ENCODE assay signal across 30 cellular contexts in the genomic region with DNA sequence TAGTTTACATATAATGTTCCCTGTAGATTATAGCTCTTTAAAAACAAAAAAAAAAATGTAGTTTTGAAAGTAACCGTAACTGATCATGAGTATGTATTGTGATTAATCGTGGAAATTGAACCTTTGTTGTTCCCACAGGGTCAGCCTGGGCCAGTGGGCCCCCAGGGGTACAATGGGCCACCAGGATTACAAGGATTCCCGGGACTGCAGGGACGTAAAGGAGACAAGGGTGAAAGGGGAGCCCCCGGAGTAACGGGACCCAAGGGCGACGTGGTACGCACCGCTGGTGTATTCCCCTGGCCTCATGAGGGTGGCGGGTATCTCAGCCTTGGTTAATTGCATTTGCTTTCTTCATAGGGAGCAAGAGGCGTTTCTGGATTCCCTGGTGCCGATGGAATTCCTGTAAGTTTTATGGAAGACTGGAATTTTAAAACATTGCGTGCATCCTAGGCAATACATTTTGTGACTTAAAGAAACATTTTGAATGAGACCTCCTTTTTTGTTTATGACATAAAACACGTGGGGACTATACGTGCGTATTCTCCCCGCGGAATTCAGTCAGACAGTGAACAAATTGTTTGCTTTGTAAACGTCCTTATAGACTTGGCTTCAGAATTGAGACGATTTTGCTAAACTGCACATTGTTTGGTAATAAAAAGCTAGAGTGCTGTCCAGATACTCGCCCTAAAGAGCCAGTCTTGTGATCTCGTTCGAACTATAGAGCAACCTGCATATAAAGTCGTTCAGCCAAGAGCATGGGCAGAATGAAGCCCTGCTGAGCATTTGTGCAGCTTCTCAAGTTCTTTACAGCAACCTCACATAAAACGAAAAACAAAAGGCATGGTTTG.
DNase-seq lines count a peak whose midpoint lies in the region; ATAC-seq, FAIRE-seq and TF ChIP-seq lines count a peak whose summit lies in the region.
"Had no signal": no experiment of that assay in that cellular context is flagged by ENCODE, and none has a peak within 500 bp of the region (broad histone marks: within the 10 kb centered on the region; RNA-seq: fewer than 3 reads in every experiment).

No MANE protein-coding gene starts in this region.

- no peak for ATAC-seq in GM19023 (IDR thresholded peaks at IDR 0.05; ENCODE audit: unreplicated experiment)
- ATAC-seq: CD8-positive, alpha-beta T cell; esophagus mucosa; left ventricle myocardium superior; stimulated activated memory B cell treated with anti-CD40 and anti-IgM and Interleukin-4, amounts not matched to agents 10 μg/mL and 1 μg/mL and 100 μg/mL, for 72 hours had no signal

- peak overlapping the region; percentile 20 for H4K91ac ChIP-seq in mesenchymal stem cell (ENCODE audit: low read length)

- no peak overlapping the region for H2BK15ac ChIP-seq in mesenchymal stem cell (ENCODE audit: low read depth, poor library complexity, severe bottlenecking)

- peaks cover 40% of the 10 kb centered on the region for H3K36me3 ChIP-seq in astrocyte (ENCODE audit: insufficient read depth, low read length)
- H3K36me3 ChIP-seq in mesenchymal stem cell (ENCODE audit: control insufficient read depth in 1 of 2, insufficient read depth in 2 of 2, low read depth in 1 of 2, low read length in 2 of 2), result peaks cover 13 to 29% of the 10 kb centered on the region in 2 experiments
- peaks cover 37% of the 10 kb centered on the region for H3K36me3 ChIP-seq in skeletal muscle satellite cell (ENCODE audit: insufficient read depth, low read length)
- H3K36me3 ChIP-seq: BE2C had no signal

- peak overlapping the region; percentile 3 to 91 for H3K4ac ChIP-seq in mesenchymal stem cell (ENCODE audit: low read depth in 1 of 2, low read length in 2 of 2)

- peak overlapping the region; percentile 19 to 88 for H3K18ac ChIP-seq in mesenchymal stem cell (ENCODE audit: low read depth in 1 of 2, low read length in 2 of 2)

- peak overlapping the region; percentile 41 for H4K8ac ChIP-seq in mesenchymal stem cell (ENCODE audit: low read length)

- H3K9me3 ChIP-seq in AG04450 (ENCODE audit: control insufficient read depth, insufficient read depth, low read length) (no peaks in the 10 kb centered on the region), astrocyte (ENCODE audit: insufficient read depth, low read depth, low read length) (no peaks in the 10 kb centered on the region), mesenchymal stem cell (ENCODE audit: control insufficient read depth, low read length) (no peaks in the 10 kb centered on the region), skeletal muscle satellite cell (replicated peaks; ENCODE audit: low read length) (no peaks in the 10 kb centered on the region)
- H3K9me3 ChIP-seq: BE2C, psoas muscle had no signal

- H3K27me3 ChIP-seq in AG04450 (ENCODE audit: control insufficient read depth, insufficient read depth, low read length), result no peaks in the 10 kb centered on the region
- no peaks in the 10 kb centered on the region for H3K27me3 ChIP-seq in astrocyte (ENCODE audit: insufficient read depth, low read length)
- no peaks in the 10 kb centered on the region for H3K27me3 ChIP-seq in mesenchymal stem cell (ENCODE audit: control insufficient read depth in 1 of 2, insufficient read depth in 1 of 2, low read length in 2 of 2)
- H3K27me3 ChIP-seq in skeletal muscle satellite cell (ENCODE audit: control insufficient read depth, insufficient read depth, low read length), result no peaks in the 10 kb centered on the region
- H3K27me3 ChIP-seq: BE2C had no signal

- DNase-seq in AG04450 (ENCODE audit: low read depth, low spot score) (peak; percentile 26), astrocyte (ENCODE audit: low read depth) (no peak), mesenchymal stem cell (peak; percentile 94), NCI-H1417 (lab: John Stamatoyannopoulos, UW) (no peak), epidermal melanocyte (ENCODE audit: insufficient read length, low spot score) (no peak)
- no peak for DNase-seq in activated CD4-positive, alpha-beta T cell treated with anti-CD3 and anti-CD28 coated beads for 4 hours
- DNase-seq: activated B cell treated with CpG ODN at 0.5 μM for 24 hours; activated effector memory CD4-positive, alpha-beta T cell treated with anti-CD3 and anti-CD28 coated beads, Interleukin-2, amount 50 U/mL, for 16 hours; activated T-cell treated with anti-CD3 and anti-CD28 coated beads, Interleukin-2, amount 50 U/mL, for 24 hours; BE2C; CD8-positive, alpha-beta T cell; effector memory CD4-positive, alpha-beta T cell; Karpas-422; left ventricle myocardium superior; NCI-H1436 treated with DMSO at 0.1 percent for 48 hours; NCI-H2081 treated with DMSO at 0.1 percent for 48 hours; NCI-H446 treated with DMSO at 0.1 percent for 48 hours; nucleus accumbens; psoas muscle; RPMI8226 had no signal

- H2BK12ac ChIP-seq in mesenchymal stem cell (ENCODE audit: low read length in 2 of 2), result peak overlapping the region in 1 of 2 experiments; percentile 92

- H3K27ac Mint-ChIP-seq in astrocyte (ENCODE audit: unreplicated experiment), result no peak overlapping the region
- H3K27ac Mint-ChIP-seq: activated B cell treated with CpG ODN at 0.5 μM for 24 hours; activated naive CD8-positive, alpha-beta T cell; activated T-cell treated with anti-CD3 and anti-CD28 coated beads, Interleukin-2, amount 50 U/mL, for 24 hours; CD8-positive, alpha-beta T cell; stimulated activated memory B cell treated with anti-CD40 and anti-IgM and Interleukin-4, amounts not matched to agents 10 μg/mL and 1 μg/mL and 100 μg/mL, for 72 hours had no signal

- peak overlapping the region in 1 of 2 experiments; percentile 63 for H3K14ac ChIP-seq in mesenchymal stem cell (ENCODE audit: low read length in 2 of 2)

- peak overlapping the region; percentile 4 for H2AK5ac ChIP-seq in mesenchymal stem cell (ENCODE audit: low read length, severe bottlenecking)

- H2BK5ac ChIP-seq in mesenchymal stem cell (ENCODE audit: low read depth, low read length, poor library complexity, severe bottlenecking), result peak overlapping the region; percentile 4

- H4K20me1 ChIP-seq in astrocyte (ENCODE audit: insufficient read depth, low read length), result peaks cover 10% of the 10 kb centered on the region

- H3K4me3 ChIP-seq in AG04450 (ENCODE audit: low read depth, low read length) (no peak overlapping the region), astrocyte (ENCODE audit: insufficient read depth, low read depth, low read length) (no peak overlapping the region), mesenchymal stem cell (ENCODE audit: insufficient read depth in 1 of 2, low read depth in 1 of 2, low read length in 2 of 2) (no peak overlapping the region), skeletal muscle satellite cell (ENCODE audit: low read length) (no peak overlapping the region)
- H3K4me3 ChIP-seq: psoas muscle, SK-N-MC had no signal

- H3K9ac ChIP-seq in astrocyte (ENCODE audit: low read length), result peak overlapping the region; percentile 30
- no peak overlapping the region for H3K9ac ChIP-seq in mesenchymal stem cell (ENCODE audit: low read length)
- H3K9ac ChIP-seq in skeletal muscle satellite cell (ENCODE audit: low read depth, low read length), result no peak overlapping the region

- H3K27ac ChIP-seq in AG04450 (ENCODE audit: low read depth, low read length) (peak overlapping the region; percentile 63), astrocyte (ENCODE audit: low read depth, low read length) (peak overlapping the region; percentile 33), mesenchymal stem cell (ENCODE audit: low read length, poor library complexity, severe bottlenecking) (peak overlapping the region; percentile 79)
- H3K27ac ChIP-seq: psoas muscle, SK-N-MC had no signal

- 37% methylated on average over 24 of the region's 26 CpGs for WGBS in mesenchymal stem cell

- peak overlapping the region; percentile 23 for H2BK120ac ChIP-seq in mesenchymal stem cell (ENCODE audit: low read depth, low read length)

- peak; percentile 54 for FAIRE-seq in astrocyte (lab: Jason Lieb, UNC)
- FAIRE-seq: colon, GM19239, keratinocyte, urothelium cell line had no signal

- H3K4me1 ChIP-seq in astrocyte (ENCODE audit: insufficient read depth, low read length) (peaks cover 41% of the 10 kb centered on the region), mesenchymal stem cell (ENCODE audit: control insufficient read depth, insufficient read depth, low read depth, low read length) (peaks cover 28% of the 10 kb centered on the region), skeletal muscle satellite cell (ENCODE audit: control insufficient read depth, insufficient read depth, low read length) (peaks cover 46% of the 10 kb centered on the region)
- H3K4me1 ChIP-seq: BE2C, psoas muscle had no signal

- H2AFZ ChIP-seq in astrocyte (ENCODE audit: low read depth, low read length) (no peak overlapping the region), mesenchymal stem cell (ENCODE audit: low read depth, low read length) (no peak overlapping the region)

- no peaks in the 10 kb centered on the region for H3K27me3 Mint-ChIP-seq in astrocyte (ENCODE audit: low read depth, unreplicated experiment)

- H3K23ac ChIP-seq in mesenchymal stem cell (ENCODE audit: low read length in 2 of 2), result no peak overlapping the region

- H3K79me1 ChIP-seq in mesenchymal stem cell (replicated peaks; ENCODE audit: low read length, poor library complexity, severe bottlenecking), result peaks cover 14% of the 10 kb centered on the region

- H3K4me3 Mint-ChIP-seq in astrocyte (ENCODE audit: unreplicated experiment), result no peak overlapping the region
- H3K4me3 Mint-ChIP-seq: activated B cell treated with CpG ODN at 0.5 μM for 24 hours; activated naive CD8-positive, alpha-beta T cell; activated T-cell treated with anti-CD3 and anti-CD28 coated beads, Interleukin-2, amount 50 U/mL, for 24 hours; CD8-positive, alpha-beta T cell; stimulated activated memory B cell treated with anti-CD40 and anti-IgM and Interleukin-4, amounts not matched to agents 10 μg/mL and 1 μg/mL and 100 μg/mL, for 72 hours had no signal

- no peaks in the 10 kb centered on the region for H3K9me3 Mint-ChIP-seq in astrocyte (ENCODE audit: unreplicated experiment)
- H3K9me3 Mint-ChIP-seq: activated B cell treated with CpG ODN at 0.5 μM for 24 hours; activated T-cell treated with anti-CD3 and anti-CD28 coated beads, Interleukin-2, amount 50 U/mL, for 24 hours; CD8-positive, alpha-beta T cell; stimulated activated memory B cell treated with anti-CD40 and anti-IgM and Interleukin-4, amounts not matched to agents 10 μg/mL and 1 μg/mL and 100 μg/mL, for 72 hours had no signal

- CTCF ChIA-PET in AG04450 (lab: Charles Lee), result interaction anchor here (0.6 to 1.5 kb wide), 3 partner anchors 178 to 968 kb away, joined by 3 to 4 read pairs (median 4); no protein-coding TSS in a partner anchor

- no peak overlapping the region for H3K4me2 ChIP-seq in astrocyte (ENCODE audit: low read length)
- H3K4me2 ChIP-seq in mesenchymal stem cell (ENCODE audit: low read length, poor library complexity, severe bottlenecking), result no peak overlapping the region
- H3K4me2 ChIP-seq in skeletal muscle satellite cell (ENCODE audit: low read length), result peak overlapping the region; percentile 1

- POLR2A ChIA-PET in AG04450 (lab: Yijun Ruan, JAX), result no interaction called here

- TF ChIP-seq CTCF in AG04450 (IDR thresholded peaks at IDR 0.05; ENCODE audit: low read depth, low read length), result no peak
- no peak for TF ChIP-seq CTCF in astrocyte (IDR thresholded peaks at IDR 0.05; ENCODE audit: insufficient read depth, low read depth, low read length)

- peaks cover 42% of the 10 kb centered on the region for H3K4me1 Mint-ChIP-seq in astrocyte (ENCODE audit: low read depth, unreplicated experiment)
- H3K4me1 Mint-ChIP-seq: activated B cell treated with CpG ODN at 0.5 μM for 24 hours; stimulated activated memory B cell treated with anti-CD40 and anti-IgM and Interleukin-4, amounts not matched to agents 10 μg/mL and 1 μg/mL and 100 μg/mL, for 72 hours had no signal

- peaks cover 53% of the 10 kb centered on the region for H3K36me3 Mint-ChIP-seq in astrocyte (ENCODE audit: low read depth, unreplicated experiment)
- H3K36me3 Mint-ChIP-seq: activated naive CD8-positive, alpha-beta T cell; CD8-positive, alpha-beta T cell; stimulated activated memory B cell treated with anti-CD40 and anti-IgM and Interleukin-4, amounts not matched to agents 10 μg/mL and 1 μg/mL and 100 μg/mL, for 72 hours had no signal

- peaks cover 6% of the 10 kb centered on the region for H3K79me2 ChIP-seq in astrocyte (ENCODE audit: insufficient read depth, low read length)

Comparison
In these comparisons a context has a peak if more than half of its experiments do, and no peak if none do; other contexts are left out.
1. DNase-seq: peak in AG04450 (single experiment) and mesenchymal stem cell (single experiment); none in astrocyte (single experiment), NCI-H1417 (0 of 3), activated CD4-positive, alpha-beta T cell treated with anti-CD3 and anti-CD28 coated beads for 4 hours (0 of 2) and epidermal melanocyte (single experiment).
2. Peak in every context shown above with its lines, with median percentiles within 50 percentile points of each other: H3K27ac ChIP-seq.